Comparison of ENCODE assay signal across 20 cellular contexts in genomic region chr12:1857821-1858220, GRCh38. TPM values are rescaled to one million over a fixed set of nuclear protein-coding genes. Genes with fewer than 3 reads are reported as not detected.
DNase-seq lines count a peak whose midpoint lies in the region; ATAC-seq and TF ChIP-seq lines count a peak whose summit lies in the region.
"Had no signal": no experiment of that assay in that cellular context is flagged by ENCODE, and none has a peak within 500 bp of the region (broad histone marks: within the 10 kb centered on the region; RNA-seq: fewer than 3 reads in every experiment).

No MANE protein-coding gene starts in this region.

- no peak overlapping the region for H3K4me2 ChIP-seq in neural progenitor cell
- H3K4me2 ChIP-seq: BLaER1 treated with 17β-estradiol and CSF1 and Interleukin-3, amounts not matched to agents 10 nM and 100 nM had no signal

- peak; percentile 56 for DNase-seq in cardiac septum (ENCODE audit: low spot score)
- no peak for DNase-seq in left cardiac atrium
- peak; percentile 14 for DNase-seq in islet precursor cell
- DNase-seq in neural progenitor cell (ENCODE audit: low spot score) = no peak
- no peak for DNase-seq in substantia nigra (lab: John Stamatoyannopoulos, UW)
- DNase-seq: Calu3; CD8-positive, alpha-beta T cell; DMS 273 treated with DMSO at 0.1 percent for 48 hours; DMS53; DND-41; EL had no signal

- H4K20me1 ChIP-seq in neural progenitor cell (ENCODE audit: low read depth) = no peaks in the 10 kb centered on the region
- H4K20me1 ChIP-seq: BLaER1 treated with 17β-estradiol and CSF1 and Interleukin-3, amounts not matched to agents 10 nM and 100 nM had no signal

- no peaks in the 10 kb centered on the region for H3F3A ChIP-seq in neural progenitor cell (ENCODE audit: low read depth)

- no peaks in the 10 kb centered on the region for H3K4me1 ChIP-seq in neural progenitor cell
- H3K4me1 ChIP-seq: HAP-1 had no signal

- no peaks in the 10 kb centered on the region for H3K9me3 ChIP-seq in neural progenitor cell (ENCODE audit: low read depth)
- H3K9me3 ChIP-seq: HAP-1 had no signal

- peak overlapping the region; percentile 52 for H3K27ac Mint-ChIP-seq in neural progenitor cell
- H3K27ac Mint-ChIP-seq: B cell; CD8-positive, alpha-beta T cell had no signal

- no peak overlapping the region for H3K9ac ChIP-seq in neural progenitor cell
- H3K9ac ChIP-seq: BLaER1 treated with 17β-estradiol and CSF1 and Interleukin-3, amounts not matched to agents 10 nM and 100 nM had no signal

- no peak overlapping the region for H3K27ac ChIP-seq in neural progenitor cell
- no peak overlapping the region for H3K27ac ChIP-seq in substantia nigra (ENCODE audit: low read depth, low read length, poor library complexity, severe bottlenecking)
- H3K27ac ChIP-seq: BLaER1 treated with 17β-estradiol and CSF1 and Interleukin-3, amounts not matched to agents 10 nM and 100 nM had no signal

- no peak for TF ChIP-seq CTCF in neural progenitor cell (IDR thresholded peaks at IDR 0.05)

- no peak overlapping the region for H3K4me3 Mint-ChIP-seq in neural progenitor cell
- H3K4me3 Mint-ChIP-seq: B cell; CD8-positive, alpha-beta T cell had no signal

- ATAC-seq in left cardiac atrium (no peak), GM21526 (IDR thresholded peaks at IDR 0.05; ENCODE audit: low FRiP score, unreplicated experiment) (no peak)
- ATAC-seq: CD8-positive, alpha-beta T cell; GM12878 had no signal

- H3K4me3 ChIP-seq in neural progenitor cell = no peak overlapping the region
- H3K4me3 ChIP-seq: BLaER1 treated with 17β-estradiol and CSF1 and Interleukin-3, amounts not matched to agents 10 nM and 100 nM; GM12878; HAP-1 had no signal

- peaks cover 2% of the 10 kb centered on the region for H3K4me1 Mint-ChIP-seq in neural progenitor cell
- H3K4me1 Mint-ChIP-seq: B cell had no signal

- H3K36me3 ChIP-seq in neural progenitor cell = no peaks in the 10 kb centered on the region
- H3K36me3 ChIP-seq: HAP-1 had no signal

- H3K27me3 ChIP-seq in neural progenitor cell = no peaks in the 10 kb centered on the region
- H3K27me3 ChIP-seq: BLaER1 treated with 17β-estradiol and CSF1 and Interleukin-3, amounts not matched to agents 10 nM and 100 nM had no signal

- intact Hi-C loops in cardiac septum (cut with DNase I) (no loop called here), left cardiac atrium (cut with DNase I) (no loop called here)

- H3K9me3 Mint-ChIP-seq in neural progenitor cell = no peaks in the 10 kb centered on the region

- no peaks in the 10 kb centered on the region for H3K79me2 ChIP-seq in neural progenitor cell (ENCODE audit: low read depth)

- H2AFZ ChIP-seq in neural progenitor cell (replicated peaks) = no peak overlapping the region

- peaks cover 8% of the 10 kb centered on the region for H3K27me3 Mint-ChIP-seq in neural progenitor cell (ENCODE audit: insufficient read depth, low read depth)

- H3K36me3 Mint-ChIP-seq in neural progenitor cell = no peaks in the 10 kb centered on the region
- H3K36me3 Mint-ChIP-seq: CD8-positive, alpha-beta T cell had no signal

RNA-seq across cellular contexts. Expression of gene LRTM2, which starts 37.5 kb away (rescaled TPM):
- not detected for total RNA-seq in cardiac septum
- not detected for total RNA-seq in left cardiac atrium
- total RNA-seq in neural progenitor cell (ENCODE audit: low replicate concordance) = 0.09 TPM in 1 of 2 replicates, not detected in the other
- total RNA-seq: A172; B cell; Calu3; CD8-positive, alpha-beta T cell; G401; GM12878; H1; HT-29 had no signal

Comparison
In these comparisons a context has a peak if more than half of its experiments do, and no peak if none do; other contexts are left out.
1. DNase-seq: peak in cardiac septum (single experiment) and islet precursor cell (single experiment); none in left cardiac atrium (single experiment), neural progenitor cell (single experiment) and substantia nigra (0 of 49).